Comparison of ENCODE assay signal across 27 cellular contexts in the genomic region with DNA sequence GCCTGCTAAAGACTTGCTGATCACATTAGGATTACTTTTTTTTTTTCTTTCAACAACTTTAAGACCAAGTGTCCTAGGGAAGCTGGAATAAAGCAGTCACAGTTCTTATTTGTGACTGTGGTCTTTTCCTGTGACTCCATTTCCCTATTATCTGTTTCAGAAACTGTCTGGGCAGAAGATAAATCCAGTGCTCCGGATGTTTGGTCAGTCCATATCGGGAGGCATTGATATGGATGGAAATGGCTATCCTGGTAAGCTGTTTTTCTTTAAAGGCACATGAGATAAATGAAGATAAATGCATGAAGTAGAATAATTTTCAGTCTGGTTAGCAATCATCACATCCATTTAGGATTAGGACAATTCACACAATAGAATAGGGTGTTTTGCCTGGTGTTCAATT.
A peak's percentile ranks its signal among the peaks of the same experiment; 100 is the strongest.
DNase-seq lines count a peak whose midpoint lies in the region; ATAC-seq, FAIRE-seq and TF ChIP-seq lines count a peak whose summit lies in the region.
"Had no signal": no experiment of that assay in that cellular context is flagged by ENCODE, and none has a peak within 500 bp of the region (broad histone marks: within the 10 kb centered on the region; RNA-seq: fewer than 3 reads in every experiment).

No MANE protein-coding gene starts in this region.

- in situ Hi-C loops in HepG2 (cut with HindIII; ENCODE audit: extremely low pct_ligation_motif_present, low pct_unique_long_range_greater_than_20kb), result no loop called here

- TF ChIP-seq CTCF in SK-N-SH (IDR thresholded peaks at IDR 0.05) (no peak), liver (IDR thresholded peaks at IDR 0.05; ENCODE audit: low read depth, low read length, missing input control) (no peak), HepG2 (CRISPR knock-in tag; IDR thresholded peaks at IDR 0.05) (no peak), endodermal cell (conservative IDR thresholded peaks at IDR 0.05) (no peak), right lobe of liver (IDR thresholded peaks at IDR 0.05) (no peak)

- TF ChIP-seq POLR2A in HepG2 (IDR thresholded peaks at IDR 0.05; ENCODE audit: insufficient read depth in 1 of 2, low read depth in 2 of 2, low read length in 2 of 2) (no peak), right lobe of liver (IDR thresholded peaks at IDR 0.05) (no peak)

- no peaks in the 10 kb centered on the region for H3K9me2 ChIP-seq in SK-N-SH

- no peak overlapping the region for H3K4me3 Mint-ChIP-seq in endodermal cell
- H3K4me3 Mint-ChIP-seq: B cell; CD4-positive, alpha-beta T cell; CD8-positive, alpha-beta T cell had no signal

- no peak for ATAC-seq in SK-N-SH treated with all-trans-retinoic acid at 6 μM for 48 hours
- ATAC-seq in HepG2, result no peak
- ATAC-seq in right lobe of liver, result peak; percentile 38 to 56 (median 46)
- ATAC-seq: A549; CD8-positive, alpha-beta T cell; GM12878 had no signal

- H3K4me2 ChIP-seq in SK-N-SH (no peak overlapping the region), HepG2 (ENCODE audit: low read depth, low read length) (no peak overlapping the region)
- H3K4me2 ChIP-seq: A549 had no signal

- peaks cover 50% of the 10 kb centered on the region for H3K36me3 Mint-ChIP-seq in endodermal cell (ENCODE audit: low read depth)
- H3K36me3 Mint-ChIP-seq: CD8-positive, alpha-beta T cell had no signal

- H4K20me1 ChIP-seq in SK-N-SH (ENCODE audit: insufficient read depth) (no peaks in the 10 kb centered on the region), HepG2 (ENCODE audit: insufficient read depth, low read length) (no peaks in the 10 kb centered on the region)
- H4K20me1 ChIP-seq: BLaER1 treated with 17β-estradiol and CSF1 and Interleukin-3, amounts not matched to agents 10 nM and 100 nM had no signal

- no peak for DNase-seq in SK-N-SH
- no peak for DNase-seq in HepG2 (ENCODE audit: low spot score)
- no peak for DNase-seq in endodermal cell
- DNase-seq in right lobe of liver, result no peak
- no peak for DNase-seq in OCI-M2 (lab: John Stamatoyannopoulos, UW; ENCODE audit: unreplicated experiment)
- DNase-seq in activated CD4-positive, alpha-beta T cell treated with anti-CD3 and anti-CD28 coated beads for 4 hours, result no peak
- DNase-seq: AML-193; Caco-2; Calu3; CD4-positive, alpha-beta T cell; CD8-positive, alpha-beta T cell; DMS53; DMS79; DND-41; EL; GDM1 had no signal

- POLR2A ChIA-PET in SK-N-SH (lab: Yijun Ruan, JAX), result no interaction called here
- POLR2A ChIA-PET in HepG2 (lab: Yijun Ruan, JAX), result no interaction called here

- H3K27me3 ChIP-seq in SK-N-SH (ENCODE audit: insufficient read depth), result no peaks in the 10 kb centered on the region
- H3K27me3 ChIP-seq in liver (ENCODE audit: control insufficient read depth in 4 of 4, insufficient read depth in 4 of 4, low read length in 3 of 4), result no peaks in the 10 kb centered on the region
- H3K27me3 ChIP-seq in HepG2 (ENCODE audit: control insufficient read depth in 1 of 2, insufficient read depth in 2 of 2, low read length in 2 of 2), result peaks cover 0 to 6% of the 10 kb centered on the region in 2 experiments; a peak in 3 of 5 replicates
- H3K27me3 ChIP-seq in endodermal cell (ENCODE audit: control insufficient read depth, insufficient read depth, low read length, poor library complexity, severe bottlenecking), result no peaks in the 10 kb centered on the region
- no peaks in the 10 kb centered on the region for H3K27me3 ChIP-seq in right lobe of liver
- H3K27me3 ChIP-seq: BLaER1 treated with 17β-estradiol and CSF1 and Interleukin-3, amounts not matched to agents 10 nM and 100 nM had no signal

- H3F3A ChIP-seq in SK-N-SH (replicated peaks; ENCODE audit: insufficient read depth), result no peaks in the 10 kb centered on the region

- TF ChIP-seq EP300 in SK-N-SH (IDR thresholded peaks at IDR 0.05; ENCODE audit: borderline replicate concordance in 1 of 2, low read depth in 1 of 2, low read length in 1 of 2) (peak in 1 of 2 experiments; percentile 57; a peak in 2 of 4 replicates), HepG2 (IDR thresholded peaks at IDR 0.05; ENCODE audit: low read depth in 2 of 2, low read length in 2 of 2) (no peak), HepG2 (CRISPR knock-in tag; IDR thresholded peaks at IDR 0.05; ENCODE audit: borderline replicate concordance) (no peak)

- no peaks in the 10 kb centered on the region for H3K9me3 ChIP-seq in SK-N-SH
- no peaks in the 10 kb centered on the region for H3K9me3 ChIP-seq in liver (ENCODE audit: control insufficient read depth in 4 of 4, low read length in 3 of 4)
- H3K9me3 ChIP-seq in HepG2 (ENCODE audit: low read length), result no peaks in the 10 kb centered on the region
- no peaks in the 10 kb centered on the region for H3K9me3 ChIP-seq in endodermal cell (ENCODE audit: control insufficient read depth, low read length)
- no peaks in the 10 kb centered on the region for H3K9me3 ChIP-seq in right lobe of liver
- H3K9me3 ChIP-seq: A549; BLaER1 treated with 17β-estradiol and CSF1 and Interleukin-3, amounts not matched to agents 10 nM and 100 nM; Caco-2 had no signal

- peaks cover 0 to 3% of the 10 kb centered on the region in 2 experiments for H3K36me3 ChIP-seq in SK-N-SH (replicated peaks in 1 of 2; ENCODE audit: control insufficient read depth in 1 of 2, insufficient read depth in 2 of 2, low read length in 1 of 2)
- H3K36me3 ChIP-seq in liver (ENCODE audit: control insufficient read depth in 4 of 4, insufficient read depth in 3 of 4, low read depth in 1 of 4, low read length in 3 of 4), result no peaks in the 10 kb centered on the region
- no peaks in the 10 kb centered on the region for H3K36me3 ChIP-seq in HepG2 (replicated peaks in 1 of 2; ENCODE audit: control insufficient read depth in 1 of 2, insufficient read depth in 2 of 2, low read length in 2 of 2)
- peaks cover 24% of the 10 kb centered on the region for H3K36me3 ChIP-seq in endodermal cell (ENCODE audit: control insufficient read depth, insufficient read depth, low read length)
- no peaks in the 10 kb centered on the region for H3K36me3 ChIP-seq in right lobe of liver

- H3K9ac ChIP-seq in SK-N-SH, result no peak overlapping the region
- H3K9ac ChIP-seq in liver (ENCODE audit: low read depth in 1 of 2, low read length in 2 of 2), result no peak overlapping the region
- H3K9ac ChIP-seq in HepG2 (ENCODE audit: insufficient read depth, low read depth, low read length), result no peak overlapping the region
- H3K9ac ChIP-seq in endodermal cell (ENCODE audit: extremely low read depth, low read length, poor library complexity, severe bottlenecking), result no peak overlapping the region
- H3K9ac ChIP-seq: BLaER1 treated with 17β-estradiol and CSF1 and Interleukin-3, amounts not matched to agents 10 nM and 100 nM had no signal

- H3K27me3 Mint-ChIP-seq in endodermal cell (ENCODE audit: insufficient read depth), result no peaks in the 10 kb centered on the region

- WGBS in SK-N-SH (ENCODE audit: low lambda C conversion rate), result 23% methylated on average over 2 of the region's 2 CpGs
- 65% methylated on average over 2 of the region's 2 CpGs for WGBS in liver
- 12% methylated on average over 2 of the region's 2 CpGs for WGBS in HepG2 (ENCODE audit: low lambda C conversion rate)
- 76 to 85% methylated on average over 2 of the region's 2 CpGs for WGBS in endodermal cell (ENCODE audit: insufficient coverage in 1 of 2, insufficient read length in 1 of 2), 2 experiments
- WGBS in right lobe of liver (ENCODE audit: insufficient coverage, low coverage, low lambda C conversion rate, missing lambda C conversion rate), result 46% methylated on average over 2 of the region's 2 CpGs

- intact Hi-C loops in HepG2 (cut with micrococcal nuclease; ENCODE audit: unreplicated experiment) (no loop called here), right lobe of liver (cut with DNase I) (no loop called here)

- H3K4me3 ChIP-seq in SK-N-SH (ENCODE audit: low read depth in 2 of 2, low read length in 1 of 2) (no peak overlapping the region), liver (ENCODE audit: low read depth in 1 of 3, low read length in 3 of 3) (no peak overlapping the region), HepG2 (replicated peaks in 1 of 3; ENCODE audit: insufficient read depth in 1 of 3, low read depth in 2 of 3, low read length in 3 of 3) (no peak overlapping the region), endodermal cell (ENCODE audit: low read length) (peak overlapping the region; percentile 47), right lobe of liver (no peak overlapping the region)
- H3K4me3 ChIP-seq: A549; BLaER1 treated with 17β-estradiol and CSF1 and Interleukin-3, amounts not matched to agents 10 nM and 100 nM; GM12878 had no signal

- H3K4me1 Mint-ChIP-seq in endodermal cell, result peaks cover 39% of the 10 kb centered on the region
- H3K4me1 Mint-ChIP-seq: B cell had no signal

- H2AFZ ChIP-seq in SK-N-SH (ENCODE audit: low read depth) (no peak overlapping the region), HepG2 (ENCODE audit: low read length) (no peak overlapping the region)

- BruUV-seq in HepG2 (replicated peaks; lab: Mats Ljungman, UMichigan), result no TSS peak

- H3K79me2 ChIP-seq in SK-N-SH (ENCODE audit: insufficient read depth) (no peaks in the 10 kb centered on the region), HepG2 (ENCODE audit: insufficient read depth, low read length) (no peaks in the 10 kb centered on the region)

- CTCF ChIA-PET in SK-N-SH (lab: Yijun Ruan, JAX) (interaction anchor here (0.8 to 1.6 kb wide), 4 partner anchors 9 to 69 kb away, joined by 3 to 4 read pairs (median 4); no protein-coding TSS in a partner anchor), HepG2 (lab: Yijun Ruan, JAX; ENCODE audit: low intra/inter-chr PET ratio, low total read pairs) (no interaction called here)

- H3K27ac Mint-ChIP-seq in endodermal cell, result peak overlapping the region; percentile 76
- H3K27ac Mint-ChIP-seq: B cell; CD4-positive, alpha-beta T cell; CD8-positive, alpha-beta T cell had no signal

- peak overlapping the region in 1 of 2 experiments; percentile 98; a peak in 1 of 4 replicates for H3K27ac ChIP-seq in SK-N-SH (ENCODE audit: low read depth in 2 of 2, low read length in 1 of 2)
- no peak overlapping the region for H3K27ac ChIP-seq in liver (ENCODE audit: low read depth in 1 of 2, low read length in 2 of 2)
- H3K27ac ChIP-seq in HepG2 (ENCODE audit: extremely low read length, insufficient read depth, low read length), result no peak overlapping the region
- H3K27ac ChIP-seq in endodermal cell (ENCODE audit: low read depth, low read length), result no peak overlapping the region
- H3K27ac ChIP-seq in right lobe of liver, result no peak overlapping the region
- H3K27ac ChIP-seq: 22Rv1; A549; BLaER1 treated with 17β-estradiol and CSF1 and Interleukin-3, amounts not matched to agents 10 nM and 100 nM; C4-2B had no signal

- FAIRE-seq in HepG2 (lab: Jason Lieb, UNC), result no peak
- FAIRE-seq: A549, D721Med, GM12878, GM12892, GM18507 had no signal

- TF ChIP-seq RAD21 in SK-N-SH (IDR thresholded peaks at IDR 0.05; ENCODE audit: low read length), result no peak
- TF ChIP-seq RAD21 in liver (IDR thresholded peaks at IDR 0.05), result no peak
- TF ChIP-seq RAD21 in HepG2 (CRISPR knock-in tag; IDR thresholded peaks at IDR 0.05), result no peak

- H3K4me1 ChIP-seq in SK-N-SH (ENCODE audit: control insufficient read depth in 1 of 2, insufficient read depth in 2 of 2, low read depth in 1 of 2, low read length in 1 of 2) (peaks cover 0 to 30% of the 10 kb centered on the region in 2 experiments; a peak in 2 of 4 replicates), liver (ENCODE audit: control insufficient read depth in 4 of 4, insufficient read depth in 4 of 4, low read length in 3 of 4) (no peaks in the 10 kb centered on the region), HepG2 (ENCODE audit: insufficient read depth, low read length) (no peaks in the 10 kb centered on the region), endodermal cell (ENCODE audit: control insufficient read depth, insufficient read depth, low read length) (peaks cover 22% of the 10 kb centered on the region), right lobe of liver (no peaks in the 10 kb centered on the region)
- H3K4me1 ChIP-seq: A549, Caco-2 had no signal

- no peaks in the 10 kb centered on the region for H3K9me3 Mint-ChIP-seq in endodermal cell
- H3K9me3 Mint-ChIP-seq: CD4-positive, alpha-beta T cell; CD8-positive, alpha-beta T cell had no signal

Comparison
In these comparisons a context has a peak if more than half of its experiments do, and no peak if none do; other contexts are left out.
1. ATAC-seq: peak in right lobe of liver (4 of 4); none in SK-N-SH treated with all-trans-retinoic acid at 6 μM for 48 hours (single experiment) and HepG2 (single experiment).